Comparison of ENCODE assay signal across 1 cellular context in genomic region chr3:99641480-99641879, GRCh38.
TF ChIP-seq lines count a peak whose summit lies in the region.

No MANE protein-coding gene starts in this region.

TF ChIP-seq in GM23338, 12 proteins besides CTCF, POLR2A, EP300 and RAD21 (continued from another document):
- TF ChIP-seq REST (IDR thresholded peaks at IDR 0.05; ENCODE audit: unreplicated experiment), result no peak
- no peak for TF ChIP-seq POLR2AphosphoS5 (IDR thresholded peaks at IDR 0.05; ENCODE audit: low read depth)
- TF ChIP-seq JUNB (IDR thresholded peaks at IDR 0.05; ENCODE audit: unreplicated experiment), result no peak
- no peak for TF ChIP-seq NANOG (IDR thresholded peaks at IDR 0.05; ENCODE audit: borderline replicate concordance)
- no peak for TF ChIP-seq ZNF114 (CRISPR knock-in tag; IDR thresholded peaks at IDR 0.05)
- no peak for TF ChIP-seq ETS1 (IDR thresholded peaks at IDR 0.05)
- TF ChIP-seq ZNF331 (CRISPR knock-in tag; IDR thresholded peaks at IDR 0.05; ENCODE audit: low read depth), result no peak
